Comparison of ENCODE assay signal across 8 cellular contexts in genomic region chr21:38661296-38662223, GRCh38.
DNase-seq lines count a peak whose midpoint lies in the region; ATAC-seq and TF ChIP-seq lines count a peak whose summit lies in the region.

No MANE protein-coding gene starts in this region.

- H3K36me3 ChIP-seq in BLaER1: no peaks in the 10 kb centered on the region
- H3K36me3 ChIP-seq in Loucy (ENCODE audit: insufficient read depth, low read length): no peaks in the 10 kb centered on the region
- H3K36me3 ChIP-seq in left lung: no peaks in the 10 kb centered on the region
- no peaks in the 10 kb centered on the region for H3K36me3 ChIP-seq in thyroid gland

- H3K4me1 ChIP-seq in BLaER1: peaks cover 20% of the 10 kb centered on the region
- H3K4me1 ChIP-seq in Loucy (ENCODE audit: insufficient read depth, low read length, poor library complexity, severe bottlenecking): no peaks in the 10 kb centered on the region
- H3K4me1 ChIP-seq in left lung: peaks cover 5 to 21% of the 10 kb centered on the region in 2 donors
- peaks cover 0 to 17% of the 10 kb centered on the region in 2 donors for H3K4me1 ChIP-seq in thyroid gland

- 2 to 3% methylated on average over 33 to 39 of the region's 57 CpGs for WGBS in thyroid gland, 2 donors

- H3F3A ChIP-seq in Loucy (ENCODE audit: low read depth): no peaks in the 10 kb centered on the region

- peak overlapping the region; percentile 68 for H3K4me3 ChIP-seq in BLaER1
- peak overlapping the region; percentile 71 for H3K4me3 ChIP-seq in Loucy (ENCODE audit: low read length, poor library complexity, severe bottlenecking)
- H3K4me3 ChIP-seq in left lung: peak overlapping the region; percentile 41 to 50
- peak overlapping the region in 2 of 3 donors; percentile 24 to 40 for H3K4me3 ChIP-seq in thyroid gland (replicated peaks in 1 of 3)

- DNase-seq in chondrocyte (ENCODE audit: low spot score) (no peak), left lung (peak; percentile 41 to 81), thyroid gland (peak; percentile 10 to 15), RPMI8226 (no peak), DMS114 treated with DMSO at 0.1 percent for 48 hours (lab: John Stamatoyannopoulos, UW; ENCODE audit: unreplicated experiment) (no peak)

- peak; percentile 71 for ATAC-seq in left lung
- no peak for ATAC-seq in HG02852 (IDR thresholded peaks at IDR 0.05; ENCODE audit: unreplicated experiment)

- no peak overlapping the region for H3K27ac ChIP-seq in BLaER1
- peak overlapping the region; percentile 33 to 71 for H3K27ac ChIP-seq in left lung
- H3K27ac ChIP-seq in thyroid gland: peak overlapping the region in 2 of 3 donors; percentile 31 to 47

- H3K4me2 ChIP-seq in BLaER1: peak overlapping the region; percentile 93
- H3K4me2 ChIP-seq in Loucy (ENCODE audit: low read depth, low read length, poor library complexity, severe bottlenecking): peak overlapping the region; percentile 85

- peaks cover 48% of the 10 kb centered on the region for H3K4me1 Mint-ChIP-seq in chondrocyte (ENCODE audit: low read depth)

- no peak for TF ChIP-seq CTCF in Loucy (conservative IDR thresholded peaks at IDR 0.05; ENCODE audit: low read length)
- no peak for TF ChIP-seq CTCF in chondrocyte (IDR thresholded peaks at IDR 0.05)
- no peak for TF ChIP-seq CTCF in left lung (IDR thresholded peaks at IDR 0.05)
- TF ChIP-seq CTCF in thyroid gland (IDR thresholded peaks at IDR 0.05): no peak

- intact Hi-C loops in left lung (cut with DNase I) (no loop called here), thyroid gland (cut with DNase I) (loop anchor here (10.0 kb wide), 1 partner anchor 157 kb away; no protein-coding TSS in a partner anchor)

- H3K9me3 ChIP-seq in BLaER1 (no peaks in the 10 kb centered on the region), Loucy (ENCODE audit: insufficient read depth, low read depth, low read length) (no peaks in the 10 kb centered on the region), left lung (no peaks in the 10 kb centered on the region), thyroid gland (no peaks in the 10 kb centered on the region)

- H4K20me1 ChIP-seq in BLaER1: peaks cover 18% of the 10 kb centered on the region
- H4K20me1 ChIP-seq in Loucy (ENCODE audit: insufficient read depth, low read length, poor library complexity, severe bottlenecking): no peaks in the 10 kb centered on the region

- TF ChIP-seq POLR2A in thyroid gland (IDR thresholded peaks at IDR 0.05): no peak

- H3K27ac Mint-ChIP-seq in chondrocyte (ENCODE audit: unreplicated experiment): peak overlapping the region; percentile 98

- peak overlapping the region; percentile 87 for H3K4me3 Mint-ChIP-seq in chondrocyte (ENCODE audit: unreplicated experiment)

- H3K27me3 ChIP-seq in BLaER1: peaks cover 66% of the 10 kb centered on the region
- peaks cover 10% of the 10 kb centered on the region for H3K27me3 ChIP-seq in Loucy (ENCODE audit: insufficient read depth, low read length, poor library complexity, severe bottlenecking)
- peaks cover 39 to 73% of the 10 kb centered on the region in 2 donors for H3K27me3 ChIP-seq in left lung
- no peaks in the 10 kb centered on the region for H3K27me3 ChIP-seq in thyroid gland

- no peaks in the 10 kb centered on the region for H3K9me3 Mint-ChIP-seq in chondrocyte (ENCODE audit: low read depth)

- H3K9ac ChIP-seq in BLaER1 (no peak overlapping the region), Loucy (ENCODE audit: low read depth, low read length, poor library complexity, severe bottlenecking) (peak overlapping the region; percentile 45)

- no peaks in the 10 kb centered on the region for H3K9me2 ChIP-seq in Loucy (replicated peaks; ENCODE audit: low read depth, low read length)

- H3K79me2 ChIP-seq in Loucy (ENCODE audit: insufficient read depth, low read length): no peaks in the 10 kb centered on the region

- H3K27me3 Mint-ChIP-seq in chondrocyte (ENCODE audit: low read depth): no peaks in the 10 kb centered on the region

- H2AFZ ChIP-seq in Loucy (ENCODE audit: low read length): peak overlapping the region; percentile 94

- peaks cover 3% of the 10 kb centered on the region for H3K36me3 Mint-ChIP-seq in chondrocyte (ENCODE audit: low read depth)

Comparison
In these comparisons a context has a peak if more than half of its experiments do, and no peak if none do; other contexts are left out.
1. DNase-seq: peak in left lung (2 of 2) and thyroid gland (2 of 2); none in chondrocyte (single experiment), RPMI8226 (single experiment) and DMS114 treated with DMSO at 0.1 percent for 48 hours (single experiment).
2. Peak in every context shown above with its lines, with median percentiles within 50 percentile points of each other: H3K4me3 ChIP-seq.